ENCODE assay signal across 16 cellular contexts in genomic region chr2:9549420-9549819, GRCh38. TPM values are rescaled to one million over a fixed set of nuclear protein-coding genes. Genes with fewer than 3 reads are reported as not detected.
A peak's percentile ranks its signal among the peaks of the same experiment; 100 is the strongest.
DNase-seq lines count a peak whose midpoint lies in the region; ATAC-seq, FAIRE-seq and TF ChIP-seq lines count a peak whose summit lies in the region.
"Had no signal": no experiment of that assay in that cellular context is flagged by ENCODE, and none has a peak within 500 bp of the region (broad histone marks: within the 10 kb centered on the region; RNA-seq: fewer than 3 reads in every experiment).

No MANE protein-coding gene starts in this region.

- H3K27me3 ChIP-seq in H9 (ENCODE audit: insufficient read depth, low read length) = no peaks in the 10 kb centered on the region
- H3K27me3 ChIP-seq in neutrophil = no peaks in the 10 kb centered on the region
- H3K27me3 ChIP-seq: right lobe of liver had no signal

- H2AFZ ChIP-seq in H9 (ENCODE audit: low read length) = no peak overlapping the region

- no peaks in the 10 kb centered on the region for H3K9me3 ChIP-seq in H9 (ENCODE audit: control insufficient read depth, low read depth, low read length)
- H3K9me3 ChIP-seq in neutrophil = no peaks in the 10 kb centered on the region
- H3K9me3 ChIP-seq: right lobe of liver had no signal

- H3T11ph ChIP-seq in H9 (ENCODE audit: low read length) = no peak overlapping the region

- no peak overlapping the region for H3K56ac ChIP-seq in H9 (ENCODE audit: insufficient read length, low read depth, low read length)

- H3K27ac ChIP-seq in H9 (ENCODE audit: insufficient read length, low read depth, low read length) (no peak overlapping the region), neutrophil (peak overlapping the region; percentile 81)
- H3K27ac ChIP-seq: C4-2B, right lobe of liver had no signal

- H3K9ac ChIP-seq in H9 (ENCODE audit: extremely low read depth, insufficient read length, low read length) = no peak overlapping the region

- H3K4me3 ChIP-seq in neutrophil (ENCODE audit: low read depth in 1 of 2, low read length in 1 of 2) = no peak overlapping the region
- H3K4me3 ChIP-seq: right lobe of liver had no signal

- no peak overlapping the region for H2BK15ac ChIP-seq in H9 (ENCODE audit: low read depth, low read length)

- WGBS in H9 (ENCODE audit: extremely low coverage, insufficient read length, low lambda C conversion rate) = no CpG with 5 or more reads among the region's 9 CpGs

- H3K79me1 ChIP-seq in H9 (ENCODE audit: insufficient read depth, low read depth, low read length, poor library complexity, severe bottlenecking) = peaks cover 12% of the 10 kb centered on the region

- H2AK5ac ChIP-seq in H9 (ENCODE audit: insufficient read length, low read length) = no peak overlapping the region

- peaks cover 8% of the 10 kb centered on the region; the same call in 1 of the 2 replicates for H3K4me1 ChIP-seq in H9 (ENCODE audit: insufficient read depth, low read length)
- H3K4me1 ChIP-seq in neutrophil (ENCODE audit: control insufficient read depth in 1 of 2, insufficient read depth in 1 of 2, low read depth in 1 of 2, low read length in 1 of 2) = peaks cover 58 to 77% of the 10 kb centered on the region in 2 experiments

- H3K27ac Mint-ChIP-seq in H9 (peak overlapping the region in 2 of 3 experiments; percentile 21 to 33; a peak in 1 of 7 replicates), activated B cell treated with CpG ODN at 0.5 μM for 24 hours (peak overlapping the region; percentile 86)

- intact Hi-C loops in activated B cell treated with CpG ODN at 0.5 μM for 24 hours (cut with micrococcal nuclease) = no loop called here

- CTCF ChIA-PET in activated B cell treated with CpG ODN at 0.5 μM for 24 hours (lab: Charles Lee) = interaction anchor here (1.1 kb wide), 1 partner anchor 10 kb away, joined by 3 read pairs; no protein-coding TSS in a partner anchor

- H4K20me1 ChIP-seq in H9 (ENCODE audit: control insufficient read depth, insufficient read depth, insufficient read length) = no peaks in the 10 kb centered on the region

- H3K9me3 Mint-ChIP-seq in H9 (no peaks in the 10 kb centered on the region), activated B cell treated with CpG ODN at 0.5 μM for 24 hours (no peaks in the 10 kb centered on the region)

- no peak overlapping the region for H3K18ac ChIP-seq in H9 (ENCODE audit: insufficient read length, low read depth, low read length)

- DNase-seq in GM12891 (ENCODE audit: insufficient read length, low spot score) (no peak), H9 (no peak), activated B cell treated with CpG ODN at 0.5 μM for 24 hours (no peak), H4 (ENCODE audit: low spot score) (no peak), DMS153 (lab: John Stamatoyannopoulos, UW) (no peak)
- DNase-seq: activated CD4-positive, alpha-beta T cell treated with anti-CD3 and anti-CD28 coated beads, Interleukin-2, amount 50 U/mL, for 4 hours; cortex of kidney; DMS53; NCI-H1930; NCI-H510A; right lobe of liver; stimulated activated CD4-positive, alpha-beta T cell treated with anti-CD3 and anti-CD28 coated beads, Interleukin-2, amount 100 ng/mL, for 24 hours had no signal

- no peak overlapping the region for H2BK120ac ChIP-seq in H9 (ENCODE audit: low read depth, low read length, poor library complexity, severe bottlenecking)

- no peaks in the 10 kb centered on the region for H3K27me3 Mint-ChIP-seq in H9 (ENCODE audit: low read depth)
- no peaks in the 10 kb centered on the region for H3K27me3 Mint-ChIP-seq in activated B cell treated with CpG ODN at 0.5 μM for 24 hours

- POLR2A ChIA-PET in activated B cell treated with CpG ODN at 0.5 μM for 24 hours (lab: Charles Lee) = interaction anchor here (0.6 to 1.9 kb wide), 3 partner anchors 10 to 81 kb away, joined by 3 to 14 read pairs (median 4); partner anchors contain the start of gene YWHAQ

- peak; percentile 48 for FAIRE-seq in GM12891 (lab: Jason Lieb, UNC)
- FAIRE-seq: TTC549 had no signal

- H3K4me3 Mint-ChIP-seq in H9 (no peak overlapping the region), activated B cell treated with CpG ODN at 0.5 μM for 24 hours (peak overlapping the region; percentile 36)

- H2BK12ac ChIP-seq in H9 (ENCODE audit: insufficient read length, low read depth, low read length) = no peak overlapping the region

- no peak overlapping the region for H4K8ac ChIP-seq in H9 (replicated peaks; ENCODE audit: insufficient read length, low read depth, low read length)

- no peak overlapping the region for H4K91ac ChIP-seq in H9 (ENCODE audit: insufficient read length, low read depth, low read length)

- H3K4me2 ChIP-seq in H9 (ENCODE audit: insufficient read depth, insufficient read length, low read length) = no peak overlapping the region

- no peaks in the 10 kb centered on the region for H3K23me2 ChIP-seq in H9 (ENCODE audit: insufficient read length, low read depth, low read length, poor library complexity, severe bottlenecking)

- no peak overlapping the region for H2BK5ac ChIP-seq in H9 (ENCODE audit: insufficient read length, low read length)

- no peaks in the 10 kb centered on the region for H3K36me3 ChIP-seq in neutrophil
- H3K36me3 ChIP-seq: right lobe of liver had no signal

- no peak overlapping the region for H4K5ac ChIP-seq in H9 (ENCODE audit: insufficient read length, low read depth, low read length)

- H3K79me2 ChIP-seq in H9 (ENCODE audit: insufficient read depth, low read length) = peaks cover 5% of the 10 kb centered on the region; the same call in 1 of the 2 replicates

- H3K14ac ChIP-seq in H9 (ENCODE audit: insufficient read depth, low read length) = no peak overlapping the region

- TF ChIP-seq CTCF in H9 (conservative IDR thresholded peaks at IDR 0.05) (no peak), activated B cell treated with CpG ODN at 0.5 μM for 24 hours (IDR thresholded peaks at IDR 0.05) (no peak), neutrophil (IDR thresholded peaks at IDR 0.05) (no peak)

- peak; percentile 25 for ATAC-seq in activated B cell treated with CpG ODN at 0.5 μM for 24 hours (ENCODE audit: low read depth)
- ATAC-seq in GM19328 (IDR thresholded peaks at IDR 0.05; ENCODE audit: unreplicated experiment) = no peak
- ATAC-seq: right lobe of liver had no signal

- H3K36me3 Mint-ChIP-seq in H9 (ENCODE audit: insufficient read depth in 1 of 3, low read depth in 3 of 3) (no peaks in the 10 kb centered on the region), activated B cell treated with CpG ODN at 0.5 μM for 24 hours (ENCODE audit: low read depth) (peaks cover 4% of the 10 kb centered on the region)

- no peak overlapping the region for H3K23ac ChIP-seq in H9 (ENCODE audit: insufficient read length, low read depth, low read length)

- H3K4ac ChIP-seq in H9 (ENCODE audit: low read depth, low read length) = no peak overlapping the region

- H2BK20ac ChIP-seq in H9 (ENCODE audit: low read depth, low read length, poor library complexity, severe bottlenecking) = no peak overlapping the region

- TF ChIP-seq POLR2A in GM12891 (IDR thresholded peaks at IDR 0.05; ENCODE audit: low read depth, low read length) = no peak

- H3K4me1 Mint-ChIP-seq in H9 (peaks cover 33 to 38% of the 10 kb centered on the region in 2 experiments), activated B cell treated with CpG ODN at 0.5 μM for 24 hours (peaks cover 85% of the 10 kb centered on the region)

TF ChIP-seq in GM12891, 5 proteins besides CTCF, POLR2A, EP300 and RAD21:
- TF ChIP-seq POLR2AphosphoS5 (IDR thresholded peaks at IDR 0.05; ENCODE audit: low read depth, low read length) (no peak), PAX5 (IDR thresholded peaks at IDR 0.05; ENCODE audit: insufficient read depth, low read length, severe bottlenecking) (peak; percentile 8)
TF ChIP-seq in GM12891: peak in this region for 1.

RNA-seq across cellular contexts. Expression of gene ADAM17, which starts 6.2 kb away (rescaled TPM):
- polyA plus RNA-seq in GM12891 (2012; ENCODE audit: low read depth, missing spikeins) = 6.0 TPM
- 23.7 and 26.3 TPM in 2 replicates for total RNA-seq in H9 (2021)
- 34.3 and 39.5 TPM in 2 replicates for total RNA-seq in activated B cell treated with CpG ODN at 0.5 μM for 24 hours
- total RNA-seq in H4 (2014; rRNA removed; shearing (Covaris generic)) = 16.7 and 18.2 TPM in 2 replicates
